10 cellular contexts compared by ENCODE assay signal in the genomic region with DNA sequence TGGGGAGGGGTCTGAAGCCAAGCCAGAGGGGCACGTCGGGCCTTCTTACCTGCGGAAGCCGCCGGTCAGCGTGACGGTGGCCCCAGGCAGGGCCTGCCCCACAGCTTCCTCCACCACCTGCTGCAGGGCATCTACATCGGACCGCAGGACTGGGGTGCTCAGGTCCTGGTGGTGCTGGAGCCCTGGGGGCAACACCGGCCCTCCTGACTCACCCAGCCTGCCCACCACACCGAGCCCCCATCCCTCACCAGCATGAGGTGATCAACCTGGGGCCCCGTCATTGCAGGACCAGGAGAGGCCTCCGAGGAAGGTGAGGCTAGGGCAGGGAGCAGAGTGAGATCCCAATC. TPM values are rescaled to one million over a fixed set of nuclear protein-coding genes. Genes with fewer than 3 reads are reported as not detected.
DNase-seq lines count a peak whose midpoint lies in the region; ATAC-seq and TF ChIP-seq lines count a peak whose summit lies in the region.
"Had no signal": no experiment of that assay in that cellular context is flagged by ENCODE, and none has a peak within 500 bp of the region (broad histone marks: within the 10 kb centered on the region; RNA-seq: fewer than 3 reads in every experiment).

No MANE protein-coding gene starts in this region.

- H2BK20ac ChIP-seq in H9 (ENCODE audit: low read depth, low read length, poor library complexity, severe bottlenecking) = no peak overlapping the region

- H3K23me2 ChIP-seq in H9 (ENCODE audit: insufficient read length, low read depth, low read length, poor library complexity, severe bottlenecking) = no peaks in the 10 kb centered on the region

- DNase-seq in effector memory CD8-positive, alpha-beta T cell = no peak
- DNase-seq in sigmoid colon = no peak
- no peak for DNase-seq in H9
- no peak for DNase-seq in NCI-H748 treated with DMSO at 0.1 percent for 48 hours (lab: John Stamatoyannopoulos, UW)
- no peak for DNase-seq in ovary
- DNase-seq: activated CD4-positive, CD25-positive, alpha-beta regulatory T cell treated with anti-CD3 and anti-CD28 coated beads, Interleukin-2, amount 50 U/mL, for 72 hours; NCI-H146 had no signal

- H3K4ac ChIP-seq in H9 (ENCODE audit: low read depth, low read length) = no peak overlapping the region

- H3K4me3 ChIP-seq in BLaER1 treated with 17β-estradiol and CSF1 and Interleukin-3, amounts not matched to agents 10 nM and 100 nM = peak overlapping the region in 8 of 10 experiments; percentile 15 to 57 (median 39); a peak in 12 of 20 replicates
- H3K4me3 ChIP-seq in sigmoid colon = no peak overlapping the region
- H3K4me3 ChIP-seq in ovary = no peak overlapping the region

- H3K9me3 ChIP-seq in BLaER1 treated with 17β-estradiol and CSF1 and Interleukin-3, amounts not matched to agents 10 nM and 100 nM (replicated peaks in 1 of 11) = no peaks in the 10 kb centered on the region
- H3K9me3 ChIP-seq in sigmoid colon (no peaks in the 10 kb centered on the region), H9 (ENCODE audit: control insufficient read depth, low read depth, low read length) (no peaks in the 10 kb centered on the region), ovary (no peaks in the 10 kb centered on the region)

- H3K14ac ChIP-seq in H9 (ENCODE audit: insufficient read depth, low read length) = no peak overlapping the region

- no peak overlapping the region for H2BK120ac ChIP-seq in H9 (ENCODE audit: low read depth, low read length, poor library complexity, severe bottlenecking)

- ATAC-seq in HG03175 (IDR thresholded peaks at IDR 0.05; ENCODE audit: unreplicated experiment) (peak; percentile 12), HG03460 (IDR thresholded peaks at IDR 0.05; ENCODE audit: unreplicated experiment) (no peak)
- ATAC-seq in effector memory CD8-positive, alpha-beta T cell (replicated peaks) = peak; percentile 5

- H3K27me3 Mint-ChIP-seq in effector memory CD8-positive, alpha-beta T cell = no peaks in the 10 kb centered on the region
- peaks cover 5% of the 10 kb centered on the region for H3K27me3 Mint-ChIP-seq in H9 (ENCODE audit: low read depth)

- H3T11ph ChIP-seq in H9 (ENCODE audit: low read length) = no peak overlapping the region

- TF ChIP-seq EP300 in sigmoid colon (IDR thresholded peaks at IDR 0.05) = no peak
- no peak for TF ChIP-seq EP300 in ovary (IDR thresholded peaks at IDR 0.05)

- H3K9me3 Mint-ChIP-seq in effector memory CD8-positive, alpha-beta T cell = no peaks in the 10 kb centered on the region
- no peaks in the 10 kb centered on the region; a peak in 1 of 5 replicates for H3K9me3 Mint-ChIP-seq in H9

- H3K4me2 ChIP-seq in BLaER1 treated with 17β-estradiol and CSF1 and Interleukin-3, amounts not matched to agents 10 nM and 100 nM = peak overlapping the region; percentile 85 to 94 (median 89)
- no peak overlapping the region for H3K4me2 ChIP-seq in H9 (ENCODE audit: insufficient read depth, insufficient read length, low read length)

- TF ChIP-seq POLR2A in sigmoid colon (IDR thresholded peaks at IDR 0.05) = no peak
- TF ChIP-seq POLR2A in ovary (IDR thresholded peaks at IDR 0.05) = no peak

- peaks cover 70 to 93% (median 89%) of the 10 kb centered on the region in 10 experiments for H3K4me1 ChIP-seq in BLaER1 treated with 17β-estradiol and CSF1 and Interleukin-3, amounts not matched to agents 10 nM and 100 nM
- H3K4me1 ChIP-seq in sigmoid colon (peaks cover 0 to 26% (median 24%) of the 10 kb centered on the region in 4 donors), H9 (ENCODE audit: insufficient read depth, low read length) (no peaks in the 10 kb centered on the region), ovary (ENCODE audit: insufficient read depth) (no peaks in the 10 kb centered on the region)

- H3K9ac ChIP-seq in BLaER1 treated with 17β-estradiol and CSF1 and Interleukin-3, amounts not matched to agents 10 nM and 100 nM = peak overlapping the region; percentile 63 to 78 (median 75); a peak in 21 of 22 replicates
- H3K9ac ChIP-seq in H9 (ENCODE audit: extremely low read depth, insufficient read length, low read length) = no peak overlapping the region

- H2BK5ac ChIP-seq in H9 (ENCODE audit: insufficient read length, low read length) = no peak overlapping the region

- H3K27me3 ChIP-seq in BLaER1 treated with 17β-estradiol and CSF1 and Interleukin-3, amounts not matched to agents 10 nM and 100 nM = no peaks in the 10 kb centered on the region
- H3K27me3 ChIP-seq in sigmoid colon = no peaks in the 10 kb centered on the region
- H3K27me3 ChIP-seq in H9 (ENCODE audit: insufficient read depth, low read length) = no peaks in the 10 kb centered on the region
- H3K27me3 ChIP-seq in ovary = no peaks in the 10 kb centered on the region

- no peaks in the 10 kb centered on the region for H3K79me2 ChIP-seq in H9 (ENCODE audit: insufficient read depth, low read length)

- peak overlapping the region in 1 of 2 donors; percentile 91 for H3K27ac Mint-ChIP-seq in effector memory CD8-positive, alpha-beta T cell
- no peak overlapping the region for H3K27ac Mint-ChIP-seq in H9

- no peak overlapping the region for H2BK12ac ChIP-seq in H9 (ENCODE audit: insufficient read length, low read depth, low read length)

- H3K27ac ChIP-seq in BLaER1 treated with 17β-estradiol and CSF1 and Interleukin-3, amounts not matched to agents 10 nM and 100 nM = peak overlapping the region; percentile 73 to 88 (median 81)
- H3K27ac ChIP-seq in sigmoid colon (peak overlapping the region; percentile 60 to 77 (median 62)), H9 (ENCODE audit: insufficient read length, low read depth, low read length) (no peak overlapping the region), ovary (no peak overlapping the region)

- intact Hi-C loops in sigmoid colon (cut with DNase I) = no loop called here
- intact Hi-C loops in ovary (cut with DNase I) = loop anchor here in 1 of 4 donors (5.0 kb wide), 2 partner anchors 33 to 123 kb away; no protein-coding TSS in a partner anchor

- no peak overlapping the region for H2BK15ac ChIP-seq in H9 (ENCODE audit: low read depth, low read length)

- no peak overlapping the region for H4K8ac ChIP-seq in H9 (replicated peaks; ENCODE audit: insufficient read length, low read depth, low read length)

- no peak overlapping the region for H3K56ac ChIP-seq in H9 (ENCODE audit: insufficient read length, low read depth, low read length)

- TF ChIP-seq CTCF in sigmoid colon (IDR thresholded peaks at IDR 0.05) (no peak), H9 (conservative IDR thresholded peaks at IDR 0.05) (no peak), ovary (IDR thresholded peaks at IDR 0.05) (no peak)

- no peak overlapping the region for H4K5ac ChIP-seq in H9 (ENCODE audit: insufficient read length, low read depth, low read length)

- 81 to 84% methylated on average over 13 of the region's 13 CpGs for WGBS in sigmoid colon, 2 donors
- WGBS in H9 (ENCODE audit: extremely low coverage, insufficient read length, low lambda C conversion rate) = no CpG with 5 or more reads among the region's 13 CpGs
- WGBS in ovary, 3 donors = 56 to 89% (median 88%) methylated on average over 4 to 13 of the region's 13 CpGs

- H3K18ac ChIP-seq in H9 (ENCODE audit: insufficient read length, low read depth, low read length) = no peak overlapping the region

- H3K23ac ChIP-seq in H9 (ENCODE audit: insufficient read length, low read depth, low read length) = no peak overlapping the region

- H3K4me3 Mint-ChIP-seq in effector memory CD8-positive, alpha-beta T cell = peak overlapping the region in 1 of 2 donors; percentile 31
- H3K4me3 Mint-ChIP-seq in H9 = no peak overlapping the region

- peaks cover 53% of the 10 kb centered on the region for H3K36me3 Mint-ChIP-seq in effector memory CD8-positive, alpha-beta T cell (ENCODE audit: insufficient read depth)
- H3K36me3 Mint-ChIP-seq in H9 (ENCODE audit: insufficient read depth in 1 of 3, low read depth in 3 of 3) = peaks cover 15 to 54% (median 50%) of the 10 kb centered on the region in 3 experiments

- H4K91ac ChIP-seq in H9 (ENCODE audit: insufficient read length, low read depth, low read length) = no peak overlapping the region

- H2AK5ac ChIP-seq in H9 (ENCODE audit: insufficient read length, low read length) = no peak overlapping the region

- H3K4me1 Mint-ChIP-seq in effector memory CD8-positive, alpha-beta T cell (ENCODE audit: low read depth in 2 of 2) = peaks cover 16 to 29% of the 10 kb centered on the region in 2 donors
- no peaks in the 10 kb centered on the region for H3K4me1 Mint-ChIP-seq in H9

- peaks cover 0 to 12% (median 0%) of the 10 kb centered on the region in 11 experiments; a peak in 4 of 22 replicates for H4K20me1 ChIP-seq in BLaER1 treated with 17β-estradiol and CSF1 and Interleukin-3, amounts not matched to agents 10 nM and 100 nM
- H4K20me1 ChIP-seq in H9 (ENCODE audit: control insufficient read depth, insufficient read depth, insufficient read length) = no peaks in the 10 kb centered on the region

- no peaks in the 10 kb centered on the region for H3K79me1 ChIP-seq in H9 (ENCODE audit: insufficient read depth, low read depth, low read length, poor library complexity, severe bottlenecking)

- peaks cover 36 to 66% (median 55%) of the 10 kb centered on the region in 11 experiments for H3K36me3 ChIP-seq in BLaER1 treated with 17β-estradiol and CSF1 and Interleukin-3, amounts not matched to agents 10 nM and 100 nM
- H3K36me3 ChIP-seq in sigmoid colon = peaks cover 26 to 68% (median 32%) of the 10 kb centered on the region in 4 donors
- no peaks in the 10 kb centered on the region for H3K36me3 ChIP-seq in ovary

- no peak overlapping the region for H2AFZ ChIP-seq in H9 (ENCODE audit: low read length)

RNA-seq across cellular contexts. Expression of gene POLM, which starts 8.0 kb away (rescaled TPM):
- total RNA-seq in sigmoid colon = 10 to 100 TPM; 17.5 to 39.9 (median 24.8) TPM
- polyA plus RNA-seq in sigmoid colon = 10 to 100 TPM in 1 of 3 donors, 1 to 10 TPM in 2; 5.5 to 23.4 (median 9.6) TPM
- total RNA-seq in H9 (2021) = 18.7 and 24.5 TPM in 2 replicates
- total RNA-seq in ovary = 10 to 100 TPM; 20.9 to 37.3 (median 30.2) TPM
- 10 to 100 TPM in 1 of 2 donors, 1 to 10 TPM in 1; 5.1 to 24.7 TPM for polyA plus RNA-seq in ovary

RNA-seq across cellular contexts. Expression of gene PGAM2, which starts 9.0 kb away (rescaled TPM):
- 1 to 10 TPM in 2 of 4 donors, under 1 TPM in 2; 0.71 to 2.1 (median 1.1) TPM for total RNA-seq in sigmoid colon
- polyA plus RNA-seq in sigmoid colon = 1 to 10 TPM in 2 of 3 donors, not detected in 1; 1.2 to 3.0 TPM
- 5.6 and 8.7 TPM in 2 replicates for total RNA-seq in H9 (2021)
- total RNA-seq in ovary = 1 to 10 TPM in 4 of 7 donors, under 1 TPM in 1, not detected in 2; 0.72 to 3.2 (median 1.9) TPM
- polyA plus RNA-seq in ovary = 1 to 10 TPM in 1 of 2 donors, under 1 TPM in 1; 0.40 to 1.7 TPM

RNA-seq across cellular contexts. Expression of gene DBNL, which starts 29.8 kb away (rescaled TPM):
- 100 to 1,000 TPM in 1 of 4 donors, 10 to 100 TPM in 3; 76.7 to 124 (median 86.6) TPM for total RNA-seq in sigmoid colon
- polyA plus RNA-seq in sigmoid colon = 100 to 1,000 TPM in 2 of 3 donors, 10 to 100 TPM in 1; 91.9 to 149 (median 102) TPM
- total RNA-seq in H9 (2021) = 51.3 and 52.8 TPM in 2 replicates
- 10 to 100 TPM; 56.3 to 91.1 (median 70.2) TPM for total RNA-seq in ovary
- polyA plus RNA-seq in ovary = 10 to 100 TPM; 22.0 to 57.7 TPM

RNA-seq across cellular contexts. Expression of gene AEBP1, which starts 29.8 kb away (rescaled TPM):
- total RNA-seq in sigmoid colon (100 to 1,000 TPM in 2 of 4 donors, 10 to 100 TPM in 2; 74.6 to 182 (median 128) TPM), H9 (2021) (49.1 and 49.3 TPM in 2 replicates), ovary (100 to 1,000 TPM; 137 to 563 (median 327) TPM)
- polyA plus RNA-seq in sigmoid colon (10 to 100 TPM in 2 of 3 donors, 1 to 10 TPM in 1; 2.5 to 37.7 (median 12.0) TPM), ovary (100 to 1,000 TPM; 240 to 283 TPM)

RNA-seq across cellular contexts. Expression of gene POLD2, which starts 49.0 kb away (rescaled TPM):
- total RNA-seq in sigmoid colon (10 to 100 TPM; 20.3 to 40.5 (median 29.5) TPM), H9 (2021) (126 and 131 TPM in 2 replicates), ovary (100 to 1,000 TPM in 2 of 7 donors, 10 to 100 TPM in 5; 42.4 to 118 (median 76.9) TPM)
- polyA plus RNA-seq in sigmoid colon (10 to 100 TPM; 31.9 to 91.2 (median 39.0) TPM), ovary (10 to 100 TPM; 35.3 to 63.5 TPM)

Comparison
In these comparisons a context has a peak if more than half of its experiments do, and no peak if none do; other contexts are left out.
1. H3K27ac ChIP-seq: peak in BLaER1 treated with 17β-estradiol and CSF1 and Interleukin-3, amounts not matched to agents 10 nM and 100 nM (11 of 11) and sigmoid colon (4 of 4); none in H9 (single experiment) and ovary (0 of 2).
2. H3K4me3 ChIP-seq: peak in BLaER1 treated with 17β-estradiol and CSF1 and Interleukin-3, amounts not matched to agents 10 nM and 100 nM (8 of 10); none in sigmoid colon (0 of 4) and ovary (single experiment).